ENCODE assay signal across 3 cellular contexts in the genomic region with DNA sequence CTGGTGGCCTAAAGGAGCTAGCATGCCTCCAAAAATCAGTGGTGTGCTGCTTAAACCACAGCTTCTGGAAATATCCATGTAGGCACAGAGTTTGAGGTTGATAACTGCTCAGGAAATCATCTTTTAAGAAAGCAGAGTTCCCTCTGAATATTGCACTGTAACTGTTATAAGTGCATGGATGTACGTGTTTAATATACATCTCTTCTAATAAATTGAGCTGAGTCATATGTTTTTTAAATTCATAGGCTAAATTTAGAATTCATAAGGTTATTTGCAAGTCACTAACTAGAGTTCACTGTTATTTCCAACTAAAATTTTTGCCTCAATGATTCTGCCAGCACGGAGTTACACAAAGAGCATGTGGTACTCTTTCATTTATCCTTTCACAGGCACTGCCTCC.
A peak's percentile ranks its signal among the peaks of the same experiment; 100 is the strongest.
TF ChIP-seq lines count a peak whose summit lies in the region.

No MANE protein-coding gene starts in this region.

TF ChIP-seq in A549, 52 proteins besides CTCF, POLR2A, EP300 and RAD21:
- TF ChIP-seq MYC (IDR thresholded peaks at IDR 0.05; ENCODE audit: borderline replicate concordance, low read length) (no peak), NFE2L2 (conservative IDR thresholded peaks at IDR 0.05; ENCODE audit: low read length) (0 out of 2 replicates have a peak, but pooled peaks have one; percentile 4), EHMT2 (IDR thresholded peaks at IDR 0.05; ENCODE audit: low read depth) (no peak), CHD2 (IDR thresholded peaks at IDR 0.05; ENCODE audit: low read length, partially characterized antibody) (no peak), ZFP36 (IDR thresholded peaks at IDR 0.05; ENCODE audit: borderline replicate concordance, partially characterized antibody) (no peak), MAFK (IDR thresholded peaks at IDR 0.05; ENCODE audit: partially characterized antibody) (peak; percentile 53), CBX8 (IDR thresholded peaks at IDR 0.05) (no peak), BHLHE40 (IDR thresholded peaks at IDR 0.05; ENCODE audit: low read depth, low read length) (no peak)
- TF ChIP-seq, protein P1, sequence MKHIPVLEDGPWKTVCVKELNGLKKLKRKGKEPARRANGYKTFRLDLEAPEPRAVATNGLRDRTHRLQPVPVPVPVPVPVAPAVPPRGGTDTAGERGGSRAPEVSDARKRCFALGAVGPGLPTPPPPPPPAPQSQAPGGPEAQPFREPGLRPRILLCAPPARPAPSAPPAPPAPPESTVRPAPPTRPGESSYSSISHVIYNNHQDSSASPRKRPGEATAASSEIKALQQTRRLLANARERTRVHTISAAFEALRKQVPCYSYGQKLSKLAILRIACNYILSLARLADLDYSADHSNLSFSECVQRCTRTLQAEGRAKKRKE (CRISPR knock-in tag; IDR thresholded peaks at IDR 0.05; ENCODE audit: low read depth): no peak

TF ChIP-seq in IMR-90, 13 proteins besides CTCF, POLR2A, EP300 and RAD21:
- TF ChIP-seq MAFK (IDR thresholded peaks at IDR 0.05; ENCODE audit: low read depth, low read length): peak; percentile 60; the same call in 1 of the 2 replicates
- 0 out of 2 replicates have a peak, but pooled peaks have one; percentile 27 for TF ChIP-seq NFE2L2 (IDR thresholded peaks at IDR 0.05; ENCODE audit: low read depth, low read length)
- no peak for TF ChIP-seq RFX5 (IDR thresholded peaks at IDR 0.05; ENCODE audit: low read depth, low read length)

TF ChIP-seq in H1, 55 proteins besides CTCF, POLR2A, EP300 and RAD21:
- TF ChIP-seq BACH1 (IDR thresholded peaks at IDR 0.05; ENCODE audit: low read length) (no peak), SUZ12 (IDR thresholded peaks at IDR 0.05; ENCODE audit: low read length) (no peak), FOSL1 (IDR thresholded peaks at IDR 0.05; ENCODE audit: insufficient read depth, low read depth, low read length) (no peak), TCF12 (IDR thresholded peaks at IDR 0.05; ENCODE audit: low read depth, low read length) (no peak), BCL11A (IDR thresholded peaks at IDR 0.05; ENCODE audit: low read depth in 2 of 2, low read length in 2 of 2) (no peak), ZNF274 (IDR thresholded peaks at IDR 0.05; ENCODE audit: borderline replicate concordance, extremely low read depth, low read length) (no peak), BRCA1 (IDR thresholded peaks at IDR 0.05; ENCODE audit: low read depth, low read length) (no peak), CBX8 (IDR thresholded peaks at IDR 0.05; ENCODE audit: borderline replicate concordance, low read depth, low read length) (no peak), SAP30 (IDR thresholded peaks at IDR 0.05; ENCODE audit: insufficient read depth, insufficient replicate concordance, low read length) (no peak), RFX5 (IDR thresholded peaks at IDR 0.05; ENCODE audit: borderline replicate concordance, low read depth, low read length) (no peak), RXRA (IDR thresholded peaks at IDR 0.05; ENCODE audit: insufficient read depth, low read depth, low read length) (no peak), GTF2F1 (IDR thresholded peaks at IDR 0.05; ENCODE audit: borderline replicate concordance, low read depth, low read length) (no peak)
- TF ChIP-seq, protein P2, sequence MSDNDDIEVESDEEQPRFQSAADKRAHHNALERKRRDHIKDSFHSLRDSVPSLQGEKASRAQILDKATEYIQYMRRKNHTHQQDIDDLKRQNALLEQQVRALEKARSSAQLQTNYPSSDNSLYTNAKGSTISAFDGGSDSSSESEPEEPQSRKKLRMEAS (IDR thresholded peaks at IDR 0.05): no peak
